37 cellular contexts compared by ENCODE assay signal in the genomic region with DNA sequence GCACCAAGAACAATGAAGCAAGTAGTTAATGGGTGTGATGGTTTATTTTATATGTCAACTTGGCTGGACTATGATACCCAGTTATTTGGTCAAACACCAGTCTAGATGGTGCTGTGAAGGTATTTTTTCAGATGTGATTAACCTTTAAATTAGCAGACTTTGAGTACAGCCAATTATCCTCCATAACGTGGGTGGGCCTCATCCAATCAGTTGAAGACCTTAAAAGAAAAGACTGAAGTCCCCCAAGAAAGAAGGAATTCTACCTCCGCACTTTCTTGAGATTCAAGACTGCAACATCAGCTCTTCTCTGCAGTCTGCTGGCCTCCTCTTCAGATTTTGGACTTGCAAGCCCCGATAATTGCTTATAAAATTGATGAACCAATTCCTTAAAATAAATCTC. TPM values are rescaled to one million over a fixed set of nuclear protein-coding genes. Genes with fewer than 3 reads are reported as not detected.
"Had no signal": no experiment of that assay in that cellular context is flagged by ENCODE, and none has a peak within 500 bp of the region (broad histone marks: within the 10 kb centered on the region; RNA-seq: fewer than 3 reads in every experiment).

No MANE protein-coding gene starts in this region.

- H3K4me1 ChIP-seq: adrenal gland, ascending aorta, body of pancreas, breast epithelium had no signal

- H3K27ac Mint-ChIP-seq: activated naive CD4-positive, alpha-beta T cell treated with anti-CD3 and anti-CD28 coated beads for 36 hours; activated naive CD4-positive, alpha-beta T cell treated with anti-CD3 and anti-CD28 coated beads, Interleukin-2, amount 10 ng/mL, durations not matched to agents 7 days and 5 days; activated naive CD4-positive, alpha-beta T cell treated with anti-CD3 and anti-CD28 coated beads, Interleukin-2, amount 50 U/mL, for 24 hours; activated naive CD4-positive, alpha-beta T cell treated with anti-CD3 and anti-CD28 coated beads, Interleukin-2, amount 50 U/mL, for 72 hours; activated naive CD8-positive, alpha-beta T cell; activated naive CD8-positive, alpha-beta T cell treated with anti-CD3 and anti-CD28 coated beads for 36 hours; activated naive CD8-positive, alpha-beta T cell treated with anti-CD3 and anti-CD28 coated beads, Interleukin-2, amount 10 ng/mL, durations not matched to agents 7 days and 5 days; activated naive CD8-positive, alpha-beta T cell treated with anti-CD3 and anti-CD28 coated beads, Interleukin-2, amount 50 U/mL, for 24 hours; activated T-cell treated with anti-CD3 and anti-CD28 coated beads, Interleukin-2, amount 50 U/mL, for 72 hours; activated T-helper 1 cell treated with anti-CD3 and anti-CD28 coated beads, Interleukin-12 subunit alpha, Interleukin-12 subunit beta, Interleukin-2, Interleukin-4 antibody, amounts not matched to agents 30 ng/mL and 10 ng/mL and 1 ng/mL, durations not matched to agents 14 hours and 24 hours and 36 hours; activated T-helper 17 cell treated with anti-CD3 and anti-CD28 coated beads, Interleukin-2, amount 50 U/mL, for 72 hours; activated T-helper 2 cell treated with anti-CD3 and anti-CD28 coated beads, Interferon-gamma antibody, Interleukin-2, Interleukin-4, amounts not matched to agents 10 μg/mL and 5 μg/mL and 100 μg/mL, durations not matched to agents 14 hours and 24 hours and 36 hours; brain had no signal

- H3K27ac ChIP-seq: adrenal gland, ascending aorta, body of pancreas, brain microvascular endothelial cell, breast epithelium, cardiac muscle cell had no signal

- H3K4me3 Mint-ChIP-seq: activated naive CD4-positive, alpha-beta T cell treated with anti-CD3 and anti-CD28 coated beads for 36 hours; activated naive CD4-positive, alpha-beta T cell treated with anti-CD3 and anti-CD28 coated beads, Interleukin-2, amount 10 ng/mL, durations not matched to agents 7 days and 5 days; activated naive CD4-positive, alpha-beta T cell treated with anti-CD3 and anti-CD28 coated beads, Interleukin-2, amount 50 U/mL, for 24 hours; activated naive CD8-positive, alpha-beta T cell; activated naive CD8-positive, alpha-beta T cell treated with anti-CD3 and anti-CD28 coated beads for 36 hours; activated naive CD8-positive, alpha-beta T cell treated with anti-CD3 and anti-CD28 coated beads, Interleukin-2, amount 10 ng/mL, durations not matched to agents 7 days and 5 days; activated naive CD8-positive, alpha-beta T cell treated with anti-CD3 and anti-CD28 coated beads, Interleukin-2, amount 50 U/mL, for 24 hours; activated T-cell treated with anti-CD3 and anti-CD28 coated beads, Interleukin-2, amount 50 U/mL, for 72 hours; activated T-helper 1 cell treated with anti-CD3 and anti-CD28 coated beads, Interleukin-12 subunit alpha, Interleukin-12 subunit beta, Interleukin-2, Interleukin-4 antibody, amounts not matched to agents 30 ng/mL and 10 ng/mL and 1 ng/mL, durations not matched to agents 14 hours and 24 hours and 36 hours; activated T-helper 17 cell treated with anti-CD3 and anti-CD28 coated beads, Interleukin-2, amount 50 U/mL, for 72 hours; brain; central memory CD8-positive, alpha-beta T cell had no signal

- H3K36me3 ChIP-seq: adrenal gland, ascending aorta, brain microvascular endothelial cell, breast epithelium, cardiac muscle cell had no signal

- H3K36me3 Mint-ChIP-seq: activated naive CD4-positive, alpha-beta T cell treated with anti-CD3 and anti-CD28 coated beads, Interleukin-2, amount 10 ng/mL, durations not matched to agents 7 days and 5 days; activated naive CD4-positive, alpha-beta T cell treated with anti-CD3 and anti-CD28 coated beads, Interleukin-2, amount 50 U/mL, for 24 hours; activated naive CD4-positive, alpha-beta T cell treated with anti-CD3 and anti-CD28 coated beads, Interleukin-2, amount 50 U/mL, for 72 hours; activated naive CD8-positive, alpha-beta T cell; activated naive CD8-positive, alpha-beta T cell treated with anti-CD3 and anti-CD28 coated beads for 36 hours; activated naive CD8-positive, alpha-beta T cell treated with anti-CD3 and anti-CD28 coated beads, Interleukin-2, amount 10 ng/mL, durations not matched to agents 7 days and 5 days; brain had no signal

- H3K27me3 ChIP-seq: adrenal gland, ascending aorta, body of pancreas, brain microvascular endothelial cell, breast epithelium, cardiac muscle cell had no signal

- H3K27me3 Mint-ChIP-seq: activated naive CD8-positive, alpha-beta T cell had no signal

- H3K4me3 ChIP-seq: adrenal gland, ascending aorta, body of pancreas, breast epithelium, cardiac muscle cell had no signal

- FAIRE-seq: bronchial epithelial cell had no signal

- DNase-seq: activated effector memory CD4-positive, alpha-beta T cell treated with anti-CD3 and anti-CD28 coated beads, Interleukin-2, amount 50 U/mL, for 16 hours; activated effector memory CD4-positive, alpha-beta T cell treated with Interleukin-2 at 50 U/mL for 16 hours; activated gamma-delta T cell; activated gamma-delta T cell treated with Interleukin-2 at 50 U/mL for 16 hours; activated naive CD4-positive, alpha-beta T cell; activated naive CD4-positive, alpha-beta T cell treated with anti-CD3 and anti-CD28 coated beads for 36 hours; activated naive CD4-positive, alpha-beta T cell treated with anti-CD3 and anti-CD28 coated beads, Interleukin-2, amount 10 ng/mL, durations not matched to agents 7 days and 5 days; activated naive CD4-positive, alpha-beta T cell treated with anti-CD3 and anti-CD28 coated beads, Interleukin-2, amount 50 U/mL, for 16 hours; activated naive CD4-positive, alpha-beta T cell treated with Interleukin-2 at 50 U/mL for 16 hours; activated naive CD8-positive, alpha-beta T cell treated with anti-CD3 and anti-CD28 coated beads for 36 hours; activated naive CD8-positive, alpha-beta T cell treated with anti-CD3 and anti-CD28 coated beads, Interleukin-2, amount 10 ng/mL, durations not matched to agents 7 days and 5 days; activated naive CD8-positive, alpha-beta T cell treated with anti-CD3 and anti-CD28 coated beads, Interleukin-2, amount 50 U/mL, for 24 hours; activated T-cell treated with anti-CD3 and anti-CD28 coated beads, Interleukin-2, amount 50 U/mL, for 1 hour; activated T-cell treated with anti-CD3 and anti-CD28 coated beads, Interleukin-2, amount 50 U/mL, for 48 hours; activated T-cell treated with anti-CD3 and anti-CD28 coated beads, Interleukin-2, amount 50 U/mL, for 72 hours; adrenal gland; amniotic stem cell; amygdala; anterior cingulate cortex; aorta; body of pancreas; caudate nucleus; central memory CD4-positive, alpha-beta T cell; cerebellar nuclear complex had no signal

- H3K9me3 Mint-ChIP-seq: activated naive CD4-positive, alpha-beta T cell treated with anti-CD3 and anti-CD28 coated beads, Interleukin-2, amount 10 ng/mL, durations not matched to agents 7 days and 5 days; activated T-helper 1 cell treated with anti-CD3 and anti-CD28 coated beads, Interleukin-12 subunit alpha, Interleukin-12 subunit beta, Interleukin-2, Interleukin-4 antibody, amounts not matched to agents 30 ng/mL and 10 ng/mL and 1 ng/mL, durations not matched to agents 14 hours and 24 hours and 36 hours; activated T-helper 2 cell treated with anti-CD3 and anti-CD28 coated beads, Interferon-gamma antibody, Interleukin-2, Interleukin-4, amounts not matched to agents 10 μg/mL and 5 μg/mL and 100 μg/mL, durations not matched to agents 14 hours and 24 hours and 36 hours; central memory CD8-positive, alpha-beta T cell had no signal

- ATAC-seq: activated T-cell treated with anti-CD3 and anti-CD28 coated beads, Interleukin-2, amount 50 U/mL, for 72 hours; body of pancreas had no signal

- H3K4me1 Mint-ChIP-seq: activated naive CD4-positive, alpha-beta T cell treated with anti-CD3 and anti-CD28 coated beads, Interleukin-2, amount 10 ng/mL, durations not matched to agents 7 days and 5 days; activated naive CD4-positive, alpha-beta T cell treated with anti-CD3 and anti-CD28 coated beads, Interleukin-2, amount 50 U/mL, for 24 hours; activated naive CD8-positive, alpha-beta T cell treated with anti-CD3 and anti-CD28 coated beads, Interleukin-2, amount 10 ng/mL, durations not matched to agents 7 days and 5 days; brain; central memory CD8-positive, alpha-beta T cell had no signal

- H3K9me3 ChIP-seq: adrenal gland, ascending aorta, body of pancreas, breast epithelium had no signal

RNA-seq across cellular contexts. Expression of gene CD163L1, which starts 47.5 kb away (rescaled TPM):
- total RNA-seq: activated naive CD4-positive, alpha-beta T cell treated with anti-CD3 and anti-CD28 coated beads for 36 hours; activated naive CD4-positive, alpha-beta T cell treated with anti-CD3 and anti-CD28 coated beads, Interleukin-2, amount 50 U/mL, for 72 hours; activated naive CD8-positive, alpha-beta T cell treated with anti-CD3 and anti-CD28 coated beads for 36 hours; activated T-cell treated with anti-CD3 and anti-CD28 coated beads, Interleukin-2, amount 50 U/mL, for 72 hours; activated T-helper 1 cell treated with anti-CD3 and anti-CD28 coated beads, Interleukin-12 subunit alpha, Interleukin-12 subunit beta, Interleukin-2, Interleukin-4 antibody, amounts not matched to agents 30 ng/mL and 10 ng/mL and 1 ng/mL, durations not matched to agents 14 hours and 24 hours and 36 hours; activated T-helper 17 cell treated with anti-CD3 and anti-CD28 coated beads, Interleukin-2, amount 50 U/mL, for 72 hours; activated T-helper 2 cell treated with anti-CD3 and anti-CD28 coated beads, Interferon-gamma antibody, Interleukin-2, Interleukin-4, amounts not matched to agents 10 μg/mL and 5 μg/mL and 100 μg/mL, durations not matched to agents 14 hours and 24 hours and 36 hours; ascending aorta; bronchial epithelial cell had no signal
- polyA plus RNA-seq: cardiac muscle cell had no signal
